In genomic region chr20:36504295-36504694, GRCh38 we compare ENCODE assay signal across 2 cellular contexts.
TF ChIP-seq lines count a peak whose summit lies in the region.

No MANE protein-coding gene starts in this region.

TF ChIP-seq in SK-N-SH, 30 proteins besides CTCF, POLR2A, EP300 and RAD21 (continued from another document):
- TF ChIP-seq USF1 (IDR thresholded peaks at IDR 0.05; ENCODE audit: borderline replicate concordance, low read depth) = no peak

TF ChIP-seq in SK-N-SH treated with all-trans-retinoic acid at 6 μM for 48 hours, 23 proteins besides CTCF, POLR2A, EP300 and RAD21 (continued from another document):
- TF ChIP-seq CSRNP3 (CRISPR knock-in tag; IDR thresholded peaks at IDR 0.05) (no peak), GLIS3 (CRISPR knock-in tag; IDR thresholded peaks at IDR 0.05) (no peak), ZFP30 (CRISPR knock-in tag; IDR thresholded peaks at IDR 0.05) (no peak), ZC3H10 (CRISPR knock-in tag; IDR thresholded peaks at IDR 0.05) (no peak), ARNTL (CRISPR knock-in tag; IDR thresholded peaks at IDR 0.05; ENCODE audit: borderline replicate concordance, low read depth) (no peak), BACH2 (CRISPR knock-in tag; IDR thresholded peaks at IDR 0.05; ENCODE audit: borderline replicate concordance) (no peak)
TF ChIP-seq in SK-N-SH treated with all-trans-retinoic acid at 6 μM for 48 hours: peak in this region for 0.
